ENCODE assay signal across 8 cellular contexts in genomic region chr19:23116802-23117571, GRCh38. TPM values are rescaled to one million over a fixed set of nuclear protein-coding genes. Genes with fewer than 3 reads are reported as not detected.
DNase-seq lines count a peak whose midpoint lies in the region; ATAC-seq, FAIRE-seq and TF ChIP-seq lines count a peak whose summit lies in the region.

Gene ZNF730 (plus strand): TSS chr19:23117025. CDS start chr19:23117174, 149 bp downstream.

- H3K4me1 Mint-ChIP-seq in activated naive CD4-positive, alpha-beta T cell treated with anti-CD3 and anti-CD28 coated beads, Interleukin-2, amount 50 U/mL, for 24 hours = peaks cover 12% of the 10 kb centered on the region

- TF ChIP-seq CTCF in OCI-LY7 (conservative IDR thresholded peaks at IDR 0.05; ENCODE audit: low read length) (no peak), pancreas (IDR thresholded peaks at IDR 0.05) (no peak), tibial nerve (IDR thresholded peaks at IDR 0.05) (no peak)

- no TSS peak for BruUV-seq in OCI-LY7 (replicated peaks; lab: Mats Ljungman, UMichigan)

- intact Hi-C loops in OCI-LY7 (cut with micrococcal nuclease; ENCODE audit: unreplicated experiment) = loop anchor here (2.0 to 10.0 kb wide), 2 partner anchors 42 to 138 kb away; partner anchors contain the start of gene ZNF724
- intact Hi-C loops in cardiac septum (cut with DNase I) = no loop called here
- intact Hi-C loops in pancreas (cut with DNase I) = no loop called here

- no peak for TF ChIP-seq EP300 in tibial nerve (IDR thresholded peaks at IDR 0.05)

- peak within 1 kb of the TSS; percentile 90 for H3K4me2 ChIP-seq in OCI-LY7 (ENCODE audit: low read length)

- H3K36me3 ChIP-seq in OCI-LY7 (ENCODE audit: insufficient read depth, low read length) (peaks cover 33% of the 10 kb centered on the region), pancreas (no peaks in the 10 kb centered on the region), tibial nerve (no peaks in the 10 kb centered on the region)

- no peak within 1 kb of the TSS for H3K27ac Mint-ChIP-seq in activated naive CD4-positive, alpha-beta T cell treated with anti-CD3 and anti-CD28 coated beads, Interleukin-2, amount 50 U/mL, for 24 hours

- H3K79me2 ChIP-seq in OCI-LY7 (ENCODE audit: insufficient read depth, low read depth, low read length) = peaks cover 27% of the 10 kb centered on the region

- peaks cover 27% of the 10 kb centered on the region for H3K27me3 Mint-ChIP-seq in activated naive CD4-positive, alpha-beta T cell treated with anti-CD3 and anti-CD28 coated beads, Interleukin-2, amount 50 U/mL, for 24 hours

- no peak for FAIRE-seq in pancreas (lab: Jason Lieb, UNC)

- H3K4me1 ChIP-seq in OCI-LY7 (ENCODE audit: insufficient read depth, low read length, poor library complexity, severe bottlenecking) = peaks cover 15% of the 10 kb centered on the region
- H3K4me1 ChIP-seq in pancreas = no peaks in the 10 kb centered on the region
- peaks cover 0 to 5% (median 0%) of the 10 kb centered on the region in 4 donors for H3K4me1 ChIP-seq in tibial nerve

- CTCF ChIA-PET in OCI-LY7 (lab: Charles Lee; ENCODE audit: unreplicated experiment) = interaction anchor here (0.6 to 1.0 kb wide), 3 partner anchors 8 to 182 kb away, joined by 3 read pairs; no protein-coding TSS in a partner anchor

- H3K4me3 ChIP-seq in OCI-LY7 (ENCODE audit: low read depth, low read length, poor library complexity, severe bottlenecking) (peak within 1 kb of the TSS; percentile 93), pancreas (peak within 1 kb of the TSS in 3 of 4 donors; percentile 15 to 34 (median 28)), tibial nerve (peak within 1 kb of the TSS; percentile 21 to 50 (median 32))

- peak within 1 kb of the TSS; percentile 57 for H3K4me3 Mint-ChIP-seq in activated naive CD4-positive, alpha-beta T cell treated with anti-CD3 and anti-CD28 coated beads, Interleukin-2, amount 50 U/mL, for 24 hours

- H3K27ac ChIP-seq in OCI-LY7 (ENCODE audit: low read depth, low read length, poor library complexity, severe bottlenecking) (peak within 1 kb of the TSS; percentile 81), pancreas (no peak within 1 kb of the TSS), tibial nerve (no peak within 1 kb of the TSS)

- POLR2A ChIA-PET in OCI-LY7 (lab: Charles Lee) = interaction anchor here (0.6 to 2.9 kb wide), 8 partner anchors 8 to 917 kb away, joined by 3 to 17 read pairs (median 3); no protein-coding TSS in a partner anchor

- peak; percentile 40 for TF ChIP-seq POLR2A in GM18505 (IDR thresholded peaks at IDR 0.05; ENCODE audit: borderline replicate concordance, extremely low read depth, insufficient read depth, insufficient read length)
- TF ChIP-seq POLR2A in tibial nerve (IDR thresholded peaks at IDR 0.05) = no peak

- DNase-seq in OCI-LY7 (ENCODE audit: low spot score) = peak; percentile 88
- DNase-seq in cardiac septum (ENCODE audit: low spot score) = peak; percentile 81
- DNase-seq in pancreas = peak in 5 of 6 donors; percentile 12 to 63 (median 20)
- DNase-seq in tibial nerve (ENCODE audit: low spot score in 2 of 2) = peak in 1 of 2 donors; percentile 17
- no peak for DNase-seq in mesenteric fat pad (ENCODE audit: low spot score)

- peak within 1 kb of the TSS; percentile 77 for H2AFZ ChIP-seq in OCI-LY7 (ENCODE audit: low read length)

- no peaks in the 10 kb centered on the region for H3K9me2 ChIP-seq in OCI-LY7 (ENCODE audit: insufficient read depth, low read length)

- ATAC-seq in GM18505 (IDR thresholded peaks at IDR 0.05; ENCODE audit: unreplicated experiment) = peak; percentile 97
- ATAC-seq in HG03196 (IDR thresholded peaks at IDR 0.05; ENCODE audit: unreplicated experiment) = peak; percentile 80
- peak; percentile 50 to 92 (median 82) for ATAC-seq in pancreas

- peaks cover 9% of the 10 kb centered on the region for H3K9me3 Mint-ChIP-seq in activated naive CD4-positive, alpha-beta T cell treated with anti-CD3 and anti-CD28 coated beads, Interleukin-2, amount 50 U/mL, for 24 hours

- peaks cover 1% of the 10 kb centered on the region for H3K36me3 Mint-ChIP-seq in activated naive CD4-positive, alpha-beta T cell treated with anti-CD3 and anti-CD28 coated beads, Interleukin-2, amount 50 U/mL, for 24 hours

- no peaks in the 10 kb centered on the region for H3K27me3 ChIP-seq in pancreas
- no peaks in the 10 kb centered on the region for H3K27me3 ChIP-seq in tibial nerve

- H4K20me1 ChIP-seq in OCI-LY7 (ENCODE audit: insufficient read depth, low read length) = no peaks in the 10 kb centered on the region

- WGBS in pancreas, 2 donors = 2 to 3% methylated on average over 41 to 44 of the region's 44 CpGs
- WGBS in tibial nerve, 2 donors = 0% methylated on average over 34 to 38 of the region's 44 CpGs

- H3K9me3 ChIP-seq in OCI-LY7 (ENCODE audit: low read length) (peaks cover 12% of the 10 kb centered on the region; the same call in 1 of the 2 replicates), pancreas (no peaks in the 10 kb centered on the region), tibial nerve (no peaks in the 10 kb centered on the region)

RNA-seq across cellular contexts. Expression of gene ZNF730, which starts in this region (rescaled TPM):
- total RNA-seq in OCI-LY7 (2014; rRNA removed; shearing (Covaris generic)) = 19.6 and 36.2 TPM in 2 replicates
- 27.9 and 30.6 TPM in 2 replicates for total RNA-seq in OCI-LY7 (2022)
- total RNA-seq in cardiac septum = 0.57 TPM
- total RNA-seq in pancreas = under 1 TPM in 3 of 6 donors, not detected in 3; 0.13 to 0.59 (median 0.32) TPM
- polyA plus RNA-seq in pancreas = under 1 TPM in 1 of 2 donors, not detected in 1; 0.26 TPM
- 1 to 10 TPM in 1 of 4 donors, not detected in 3; 6.3 TPM for total RNA-seq in tibial nerve
- total RNA-seq in mesenteric fat pad = 0.22 TPM

Comparison
In these comparisons a context has a peak if more than half of its experiments do, and no peak if none do; other contexts are left out.
1. Peak in DNase-seq in cardiac septum; RNA of the gene not detected or under 1 TPM.
2. Peak in DNase-seq, ATAC-seq and H3K4me3 ChIP-seq in pancreas; RNA of the gene not detected or under 1 TPM.
3. H3K4me3 ChIP-seq: peak in every context shown above with its lines; median percentile 93 in OCI-LY7; 32 in tibial nerve; 28 in pancreas.